ENCODE assay signal across 10 cellular contexts in the genomic region with DNA sequence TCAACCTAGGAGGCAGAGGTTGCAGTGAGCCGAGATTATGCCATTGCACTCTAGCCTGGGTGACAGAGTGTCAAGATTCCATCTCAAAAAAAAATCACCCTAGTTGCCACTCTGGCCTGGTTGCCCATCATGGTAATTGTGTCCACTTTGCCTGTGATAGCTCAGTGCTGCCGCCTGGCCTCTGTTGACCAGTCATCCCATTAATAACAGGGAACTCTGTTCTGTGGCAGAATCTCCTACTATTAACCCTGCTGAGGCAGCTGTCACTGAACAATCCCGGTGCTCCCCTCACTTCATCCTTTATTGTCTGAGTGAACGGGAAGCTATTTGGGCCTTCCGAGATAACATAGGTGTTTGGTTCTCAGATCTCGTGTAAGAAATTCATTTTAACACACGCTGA.
"Had no signal": no experiment of that assay in that cellular context is flagged by ENCODE, and none has a peak within 500 bp of the region (broad histone marks: within the 10 kb centered on the region; RNA-seq: fewer than 3 reads in every experiment).

No MANE protein-coding gene starts in this region.

- ATAC-seq: stimulated activated naive CD8-positive, alpha-beta T cell treated with anti-CD3 and anti-CD28 coated beads, Interleukin-15, Interleukin-2, amounts not matched to agents 100 U/mL and 50 U/mL, for 24 hours had no signal

- H3K27ac ChIP-seq: thoracic aorta had no signal

- H3K4me3 ChIP-seq: left ventricle myocardium inferior, thoracic aorta had no signal

- H3K4me1 Mint-ChIP-seq: memory B cell had no signal

- H3K27me3 Mint-ChIP-seq: activated CD4-positive, alpha-beta memory T cell treated with anti-CD3 and anti-CD28 coated beads for 36 hours; memory B cell had no signal

- DNase-seq: activated CD4-positive, alpha-beta memory T cell treated with anti-CD3 and anti-CD28 coated beads for 36 hours; foreskin melanocyte; left ventricle myocardium inferior; stimulated activated CD4-positive, alpha-beta T cell treated with anti-CD3 and anti-CD28 coated beads, Interleukin-12 subunit alpha, Interleukin-12 subunit beta, amount 100 ng/mL, for 4 hours; stimulated activated CD4-positive, alpha-beta T cell treated with anti-CD3 and anti-CD28 coated beads, Interleukin-2, amount 100 ng/mL, for 48 hours; stimulated activated naive CD8-positive, alpha-beta T cell treated with anti-CD3 and anti-CD28 coated beads, Interleukin-15, Interleukin-2, amounts not matched to agents 100 U/mL and 50 U/mL, for 24 hours; T-helper 9 cell had no signal

- H3K4me3 Mint-ChIP-seq: activated CD4-positive, alpha-beta memory T cell treated with anti-CD3 and anti-CD28 coated beads for 36 hours; memory B cell; nephron had no signal

- H3K27ac Mint-ChIP-seq: activated CD4-positive, alpha-beta memory T cell treated with anti-CD3 and anti-CD28 coated beads for 36 hours; memory B cell had no signal
